8 cellular contexts compared by ENCODE assay signal in genomic region chr12:30796508-30796780, GRCh38. TPM values are rescaled to one million over a fixed set of nuclear protein-coding genes. Genes with fewer than 3 reads are reported as not detected.
DNase-seq lines count a peak whose midpoint lies in the region; ATAC-seq and TF ChIP-seq lines count a peak whose summit lies in the region.

No MANE protein-coding gene starts in this region.

- TF ChIP-seq CTCF in liver (IDR thresholded peaks at IDR 0.05; ENCODE audit: low read depth, low read length, missing input control) (no peak), tibial nerve (IDR thresholded peaks at IDR 0.05) (peak in 1 of 5 experiments; percentile 7)

- TF ChIP-seq POLR2A in tibial nerve (IDR thresholded peaks at IDR 0.05), result no peak

- H3K4me1 ChIP-seq in liver (ENCODE audit: control insufficient read depth in 4 of 4, insufficient read depth in 4 of 4, low read length in 3 of 4), result peaks cover 0 to 17% (median 9%) of the 10 kb centered on the region in 4 donors
- H3K4me1 ChIP-seq in tibial nerve, result peaks cover 0 to 29% (median 3%) of the 10 kb centered on the region in 4 donors

- H3K27ac ChIP-seq in liver (ENCODE audit: low read depth in 1 of 2, low read length in 2 of 2) (no peak overlapping the region), tibial nerve (peak overlapping the region in 2 of 4 donors; percentile 71 to 84)

- intact Hi-C loops in posterior vena cava (cut with DNase I), result no loop called here

- no peaks in the 10 kb centered on the region for H3K36me3 ChIP-seq in liver (ENCODE audit: control insufficient read depth in 4 of 4, insufficient read depth in 3 of 4, low read depth in 1 of 4, low read length in 3 of 4)
- peaks cover 0 to 6% (median 0%) of the 10 kb centered on the region in 3 donors for H3K36me3 ChIP-seq in tibial nerve

- no peak overlapping the region for H3K9ac ChIP-seq in liver (ENCODE audit: low read depth in 1 of 2, low read length in 2 of 2)

- H3K4me3 ChIP-seq in liver (ENCODE audit: low read depth in 1 of 3, low read length in 3 of 3) (peak overlapping the region; percentile 63 to 71 (median 63)), tibial nerve (peak overlapping the region; percentile 54 to 68 (median 62))

- no peaks in the 10 kb centered on the region for H3K27me3 ChIP-seq in liver (ENCODE audit: control insufficient read depth in 4 of 4, insufficient read depth in 4 of 4, low read length in 3 of 4)
- H3K27me3 ChIP-seq in tibial nerve, result no peaks in the 10 kb centered on the region

- peak; percentile 80 for DNase-seq in AG08396 (ENCODE audit: low spot score)
- peak; percentile 29 for DNase-seq in NCI-H2107 (lab: John Stamatoyannopoulos, UW)
- peak; percentile 43 for DNase-seq in cerebellum (ENCODE audit: low spot score)
- DNase-seq in tibial nerve (ENCODE audit: low spot score in 2 of 2), result no peak
- no peak for DNase-seq in posterior vena cava (ENCODE audit: low spot score)
- DNase-seq in OCI-M2 (lab: John Stamatoyannopoulos, UW; ENCODE audit: unreplicated experiment), result no peak

- peak; percentile 11 for ATAC-seq in GM19328 (IDR thresholded peaks at IDR 0.05; ENCODE audit: unreplicated experiment)

- no peak for TF ChIP-seq EP300 in tibial nerve (IDR thresholded peaks at IDR 0.05)

- TF ChIP-seq RAD21 in liver (IDR thresholded peaks at IDR 0.05), result no peak

- H3K9me3 ChIP-seq in liver (ENCODE audit: control insufficient read depth in 4 of 4, low read length in 3 of 4) (no peaks in the 10 kb centered on the region), tibial nerve (no peaks in the 10 kb centered on the region)

- WGBS in liver, result 2% methylated on average over 19 of the region's 19 CpGs
- 1% methylated on average over 15 to 18 of the region's 19 CpGs for WGBS in tibial nerve, 2 donors

TF ChIP-seq in liver, 16 proteins besides CTCF, POLR2A, EP300 and RAD21:
- TF ChIP-seq NR2F2 (IDR thresholded peaks at IDR 0.05), result no peak
- TF ChIP-seq GABPA (IDR thresholded peaks at IDR 0.05 in 1 of 2, conservative IDR thresholded peaks at IDR 0.05 in 1 of 2), result no peak
- no peak for TF ChIP-seq ATF3 (IDR thresholded peaks at IDR 0.05)
- no peak for TF ChIP-seq MAX (IDR thresholded peaks at IDR 0.05)
TF ChIP-seq in liver: peak in this region for 0.

RNA-seq across cellular contexts. Expression of gene CAPRIN2, which starts 41.7 kb away (rescaled TPM):
- total RNA-seq in cerebellum (57.9 TPM), liver (10 to 100 TPM; 13.5 to 14.8 TPM), tibial nerve (10 to 100 TPM; 20.8 to 71.7 (median 46.2) TPM), posterior vena cava (10 to 100 TPM; 21.2 to 24.0 TPM)
- 1 to 10 TPM; 4.6 to 5.3 TPM for polyA plus RNA-seq in liver

Comparison
In these comparisons a context has a peak if more than half of its experiments do, and no peak if none do; other contexts are left out.
1. DNase-seq: peak in AG08396 (single experiment), NCI-H2107 (single experiment) and cerebellum (single experiment); none in tibial nerve (0 of 2), posterior vena cava (single experiment) and OCI-M2 (single experiment).